Comparison of ENCODE assay signal across 8 cellular contexts in the genomic region with DNA sequence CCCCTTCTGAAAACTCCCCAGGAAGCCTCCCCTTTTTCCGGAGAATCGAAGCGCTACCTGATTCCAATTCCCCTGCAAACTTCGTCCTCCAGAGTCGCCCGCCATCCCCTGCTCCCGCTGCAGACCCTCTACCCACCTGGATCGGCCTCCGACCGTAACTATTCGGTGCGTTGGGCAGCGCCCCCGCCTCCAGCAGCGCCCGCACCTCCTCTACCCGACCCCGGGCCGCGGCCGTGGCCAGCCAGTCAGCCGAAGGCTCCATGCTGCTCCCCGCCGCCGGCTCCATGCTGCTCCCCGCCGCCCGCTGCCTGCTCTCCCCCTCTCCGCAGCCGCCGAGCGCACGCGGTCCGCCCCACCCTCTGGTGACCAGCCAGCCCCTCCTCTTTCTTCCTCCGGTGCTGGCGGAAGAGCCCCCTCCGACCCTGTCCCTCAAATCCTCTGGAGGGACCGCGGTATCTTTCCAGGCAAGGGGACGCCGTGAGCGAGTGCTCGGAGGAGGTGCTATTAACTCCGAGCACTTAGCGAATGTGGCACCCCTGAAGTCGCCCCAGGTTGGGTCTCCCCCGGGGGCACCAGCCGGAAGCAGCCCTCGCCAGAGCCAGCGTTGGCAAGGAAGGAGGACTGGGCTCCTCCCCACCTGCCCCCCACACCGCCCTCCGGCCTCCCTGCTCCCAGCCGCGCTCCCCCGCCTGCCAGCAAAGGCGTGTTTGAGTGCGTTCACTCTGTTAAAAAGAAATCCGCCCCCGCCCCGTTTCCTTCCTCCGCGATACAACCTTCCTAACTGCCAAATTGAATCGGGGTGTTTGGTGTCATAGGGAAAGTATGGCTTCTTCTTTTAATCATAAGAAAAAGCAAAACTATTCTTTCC. TPM values are rescaled to one million over a fixed set of nuclear protein-coding genes. Genes with fewer than 3 reads are reported as not detected.
DNase-seq lines count a peak whose midpoint lies in the region; ATAC-seq and TF ChIP-seq lines count a peak whose summit lies in the region.

No MANE protein-coding gene starts in this region.

- H3K4me3 ChIP-seq in epithelial cell of esophagus (ENCODE audit: low read length) (peak overlapping the region; percentile 53), vagina (peak overlapping the region; percentile 27 to 34)

- H3K9me3 ChIP-seq in vagina: no peaks in the 10 kb centered on the region

- TF ChIP-seq CTCF in epithelial cell of esophagus (IDR thresholded peaks at IDR 0.05; ENCODE audit: insufficient read depth, low read depth, low read length, missing control alignments) (no peak), vagina (IDR thresholded peaks at IDR 0.05) (no peak)

- in situ Hi-C loops in ACHN (cut with HindIII; ENCODE audit: low pct_ligation_motif_present, low pct_unique_long_range_greater_than_20kb, low sequenced_read_pairs): no loop called here

- intact Hi-C loops in vagina (cut with DNase I): no loop called here

- ATAC-seq in GM21737 (IDR thresholded peaks at IDR 0.05; ENCODE audit: unreplicated experiment): peak; percentile 58

- peaks cover 18% of the 10 kb centered on the region for H3K27me3 ChIP-seq in vagina

- peak; percentile 66 for DNase-seq in ELF-1 (ENCODE audit: low read depth, low spot score)
- DNase-seq in NCI-H1105 (lab: John Stamatoyannopoulos, UW): peak; percentile 90
- DNase-seq in UCSD-AML1 (lab: John Stamatoyannopoulos, UW; ENCODE audit: unreplicated experiment): peak; percentile 60
- DNase-seq in epithelial cell of esophagus (ENCODE audit: low read depth): peak; percentile 69
- peak; percentile 92 for DNase-seq in myocyte (ENCODE audit: low read depth)
- DNase-seq in vagina (ENCODE audit: extremely low spot score in 2 of 2): no peak
- DNase-seq in ACHN: no peak

- H3K4me1 ChIP-seq in vagina: peaks cover 17% of the 10 kb centered on the region

- no peaks in the 10 kb centered on the region for H3K36me3 ChIP-seq in vagina

- no peak overlapping the region for H3K27ac ChIP-seq in vagina

- TF ChIP-seq POLR2A in vagina (IDR thresholded peaks at IDR 0.05): no peak

RNA-seq across cellular contexts. Expression of a gene that starts 19.4 kb away (rescaled TPM):
- 169 and 177 TPM in 2 replicates for total RNA-seq in myocyte
- 270 TPM for polyA plus RNA-seq in myocyte (2012)
- total RNA-seq in vagina: 25.8 TPM

RNA-seq across cellular contexts. Expression of a gene that starts 19.8 kb away (rescaled TPM):
- total RNA-seq in myocyte (2.3 and 2.7 TPM in 2 replicates), vagina (5.9 TPM)
- 2.0 TPM for polyA plus RNA-seq in myocyte (2012)

RNA-seq across cellular contexts. Expression of a gene that starts 34.3 kb away (rescaled TPM):
- total RNA-seq in myocyte (75.8 and 81.1 TPM in 2 replicates), vagina (67.0 TPM)
- polyA plus RNA-seq in myocyte (2012): 170 TPM

Comparison
In these comparisons a context has a peak if more than half of its experiments do, and no peak if none do; other contexts are left out.
1. DNase-seq: peak in ELF-1 (single experiment), NCI-H1105 (single experiment), UCSD-AML1 (single experiment), epithelial cell of esophagus (single experiment) and myocyte (single experiment); none in vagina (0 of 2) and ACHN (single experiment).